In genomic region chr14:24982472-24983155, GRCh38 we compare ENCODE assay signal across 1 cellular context.
TF ChIP-seq lines count a peak whose summit lies in the region.

No MANE protein-coding gene starts in this region.

TF ChIP-seq in HEK293, 187 proteins besides CTCF, POLR2A, EP300 and RAD21 (continued from another document):
- TF ChIP-seq ATF2 (tag by site-specific recombination; IDR thresholded peaks at IDR 0.05; ENCODE audit: low read depth) (no peak), ZNF707 (tag by site-specific recombination; IDR thresholded peaks at IDR 0.05) (no peak)
TF ChIP-seq in HEK293: peak in this region for 42.
